In genomic region chr12:102120564-102120873, GRCh38 we compare ENCODE assay signal across 8 cellular contexts. TPM values are rescaled to one million over a fixed set of nuclear protein-coding genes. Genes with fewer than 3 reads are reported as not detected.
DNase-seq lines count a peak whose midpoint lies in the region; ATAC-seq and TF ChIP-seq lines count a peak whose summit lies in the region.

No MANE protein-coding gene starts in this region.

- no peaks in the 10 kb centered on the region for H3K9me2 ChIP-seq in SU-DHL-6 (replicated peaks; ENCODE audit: insufficient read depth, low read length)

- no peaks in the 10 kb centered on the region for H3K9me3 ChIP-seq in SU-DHL-6 (ENCODE audit: insufficient read depth, low read length)

- H3K79me2 ChIP-seq in SU-DHL-6 (ENCODE audit: insufficient read depth, low read length) = peaks cover 64% of the 10 kb centered on the region

- no peaks in the 10 kb centered on the region for H3K27me3 ChIP-seq in SU-DHL-6 (ENCODE audit: low read length)

- peaks cover 6% of the 10 kb centered on the region for H3K4me1 Mint-ChIP-seq in glutamatergic neuron (ENCODE audit: low read depth, unreplicated experiment)
- H3K4me1 Mint-ChIP-seq in stimulated activated effector memory CD8-positive, alpha-beta T cell treated with anti-CD3 and anti-CD28 coated beads, Interleukin-12 subunit alpha, Interleukin-12 subunit beta, amount 100 ng/mL, for 72 hours = peaks cover 11% of the 10 kb centered on the region

- H3K27ac ChIP-seq in SU-DHL-6 (ENCODE audit: low read depth, low read length) = peak overlapping the region; percentile 79

- peaks cover 2% of the 10 kb centered on the region for H3K27me3 Mint-ChIP-seq in glutamatergic neuron (ENCODE audit: unreplicated experiment)

- H3K27ac Mint-ChIP-seq in glutamatergic neuron (ENCODE audit: unreplicated experiment) = peak overlapping the region; percentile 81
- H3K27ac Mint-ChIP-seq in stimulated activated effector memory CD8-positive, alpha-beta T cell treated with anti-CD3 and anti-CD28 coated beads, Interleukin-12 subunit alpha, Interleukin-12 subunit beta, amount 100 ng/mL, for 72 hours = peak overlapping the region; percentile 94

- ATAC-seq in stimulated activated effector memory CD8-positive, alpha-beta T cell treated with anti-CD3 and anti-CD28 coated beads, Interleukin-12 subunit alpha, Interleukin-12 subunit beta, amount 100 ng/mL, for 72 hours = no peak
- no peak for ATAC-seq in GM19324 (IDR thresholded peaks at IDR 0.05; ENCODE audit: low FRiP score, unreplicated experiment)
- no peak for ATAC-seq in HG03469 (IDR thresholded peaks at IDR 0.05; ENCODE audit: unreplicated experiment)

- H3K4me3 ChIP-seq in SU-DHL-6 (ENCODE audit: insufficient read depth, low read length, poor library complexity, severe bottlenecking) = peak overlapping the region; percentile 80

- peaks cover 3% of the 10 kb centered on the region for H3K9me3 Mint-ChIP-seq in glutamatergic neuron (ENCODE audit: unreplicated experiment)
- H3K9me3 Mint-ChIP-seq in stimulated activated effector memory CD8-positive, alpha-beta T cell treated with anti-CD3 and anti-CD28 coated beads, Interleukin-12 subunit alpha, Interleukin-12 subunit beta, amount 100 ng/mL, for 72 hours = no peaks in the 10 kb centered on the region

- H3K9ac ChIP-seq in SU-DHL-6 (ENCODE audit: low read length) = peak overlapping the region; percentile 96

- H3F3A ChIP-seq in SU-DHL-6 (ENCODE audit: insufficient read depth) = peaks cover 8% of the 10 kb centered on the region; the same call in 1 of the 2 replicates

- peaks cover 38% of the 10 kb centered on the region for H3K36me3 ChIP-seq in SU-DHL-6 (ENCODE audit: low read length)

- H3K36me3 Mint-ChIP-seq in glutamatergic neuron (ENCODE audit: unreplicated experiment) = no peaks in the 10 kb centered on the region
- peaks cover 35% of the 10 kb centered on the region for H3K36me3 Mint-ChIP-seq in stimulated activated effector memory CD8-positive, alpha-beta T cell treated with anti-CD3 and anti-CD28 coated beads, Interleukin-12 subunit alpha, Interleukin-12 subunit beta, amount 100 ng/mL, for 72 hours

- TF ChIP-seq CTCF in SU-DHL-6 (IDR thresholded peaks at IDR 0.05; ENCODE audit: insufficient read depth, low read length, poor library complexity, severe bottlenecking) (no peak), glutamatergic neuron (IDR thresholded peaks at IDR 0.05; ENCODE audit: partially characterized antibody, unreplicated experiment) (no peak)

- DNase-seq in NCI-H1105 treated with DMSO at 0.1 percent for 48 hours (lab: John Stamatoyannopoulos, UW) = peak; percentile 40
- DNase-seq in NCI-H1105 (lab: John Stamatoyannopoulos, UW) = no peak
- DNase-seq in glutamatergic neuron = no peak
- DNase-seq in stimulated activated effector memory CD8-positive, alpha-beta T cell treated with anti-CD3 and anti-CD28 coated beads, Interleukin-12 subunit alpha, Interleukin-12 subunit beta, amount 100 ng/mL, for 72 hours (ENCODE audit: low spot score in 2 of 2) = no peak
- no peak for DNase-seq in globus pallidus (ENCODE audit: low spot score)

- H3K4me2 ChIP-seq in SU-DHL-6 (ENCODE audit: low read depth, low read length, poor library complexity, severe bottlenecking) = peak overlapping the region; percentile 85

- H2AFZ ChIP-seq in SU-DHL-6 (ENCODE audit: low read depth, low read length, severe bottlenecking) = peak overlapping the region; percentile 52

- peaks cover 3% of the 10 kb centered on the region; the same call in 1 of the 2 replicates for H4K20me1 ChIP-seq in SU-DHL-6 (ENCODE audit: low read depth, low read length)

- peak overlapping the region; percentile 91 for H3K4me3 Mint-ChIP-seq in glutamatergic neuron (ENCODE audit: unreplicated experiment)
- H3K4me3 Mint-ChIP-seq in stimulated activated effector memory CD8-positive, alpha-beta T cell treated with anti-CD3 and anti-CD28 coated beads, Interleukin-12 subunit alpha, Interleukin-12 subunit beta, amount 100 ng/mL, for 72 hours = peak overlapping the region; percentile 86

RNA-seq across cellular contexts. Expression of gene PARPBP, which starts 0.5 kb away (rescaled TPM):
- 6.3 TPM for total RNA-seq in glutamatergic neuron (ENCODE audit: unreplicated experiment)

RNA-seq across cellular contexts. Expression of gene NUP37, which starts 0.6 kb away (rescaled TPM):
- 7.1 TPM for total RNA-seq in glutamatergic neuron (ENCODE audit: unreplicated experiment)

RNA-seq across cellular contexts. Expression of gene WASHC3, which starts 58.7 kb away (rescaled TPM):
- total RNA-seq in glutamatergic neuron (ENCODE audit: unreplicated experiment) = 35.1 TPM
